ENCODE assay signal across 1 cellular context in the genomic region with DNA sequence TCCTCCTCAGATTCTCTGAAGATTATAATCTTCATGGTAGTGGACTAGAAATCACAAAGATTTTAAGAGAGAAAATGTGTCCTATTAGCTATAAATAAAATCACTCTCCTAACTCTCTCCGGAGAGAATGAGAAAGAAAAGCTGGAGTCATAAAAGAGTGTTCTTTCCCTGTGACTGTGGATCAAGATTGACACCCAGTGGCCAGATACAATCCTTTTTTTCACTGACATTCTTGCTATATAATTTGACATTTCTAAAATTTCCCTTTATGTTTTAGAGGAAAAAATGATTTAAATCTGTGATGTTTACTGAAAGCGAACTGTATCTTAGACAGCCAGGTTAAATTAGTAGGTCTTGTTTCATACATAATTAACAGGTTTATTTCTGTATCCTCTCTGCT.
TF ChIP-seq lines count a peak whose summit lies in the region.

No MANE protein-coding gene starts in this region.

TF ChIP-seq in WTC11, 78 proteins besides CTCF, POLR2A, EP300 and RAD21 (continued from another document):
- TF ChIP-seq, protein P1, sequence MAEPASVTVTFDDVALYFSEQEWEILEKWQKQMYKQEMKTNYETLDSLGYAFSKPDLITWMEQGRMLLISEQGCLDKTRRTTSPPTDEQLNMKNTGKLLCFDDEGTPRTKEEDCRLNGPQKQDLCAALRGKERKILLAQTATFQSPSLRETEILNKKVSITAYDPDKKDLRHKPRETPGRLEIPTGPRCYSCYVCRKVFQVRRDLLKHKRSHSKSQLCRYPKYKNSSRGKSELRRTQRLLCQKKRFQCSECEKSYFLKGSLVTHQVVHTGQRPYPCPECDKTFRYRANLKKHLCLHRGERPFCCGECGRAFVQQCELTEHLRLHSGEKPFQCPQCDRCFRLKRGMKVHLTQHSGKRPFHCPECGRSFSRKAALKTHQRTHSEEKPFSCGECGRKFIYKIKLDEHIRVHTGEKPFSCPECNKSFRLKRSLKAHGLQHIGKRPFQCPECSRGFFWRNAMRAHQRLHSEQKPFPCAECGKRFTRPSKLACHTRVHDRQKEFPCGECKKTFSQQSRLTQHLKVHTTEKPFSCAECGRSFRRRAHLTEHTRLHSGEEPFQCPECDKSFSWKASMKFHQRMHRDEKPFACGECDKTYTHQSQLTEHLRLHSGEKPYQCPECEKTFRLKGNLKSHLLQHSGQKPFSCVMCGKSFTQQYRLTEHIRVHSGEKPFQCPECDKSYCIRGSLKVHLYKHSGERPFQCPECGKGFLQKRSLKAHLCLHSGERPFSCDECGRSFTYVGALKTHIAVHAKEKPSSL (CRISPR knock-in tag; conservative IDR thresholded peaks at IDR 0.05), result no peak
- TF ChIP-seq ATF1 (CRISPR knock-in tag; IDR thresholded peaks at IDR 0.05), result no peak
- no peak for TF ChIP-seq ZNF423 (CRISPR knock-in tag; IDR thresholded peaks at IDR 0.05)
- no peak for TF ChIP-seq ZNF219 (CRISPR knock-in tag; IDR thresholded peaks at IDR 0.05; ENCODE audit: borderline replicate concordance)
- no peak for TF ChIP-seq GTF2I (CRISPR knock-in tag; conservative IDR thresholded peaks at IDR 0.05)
- no peak for TF ChIP-seq SP1 (CRISPR knock-in tag; conservative IDR thresholded peaks at IDR 0.05)
- TF ChIP-seq, protein P2, sequence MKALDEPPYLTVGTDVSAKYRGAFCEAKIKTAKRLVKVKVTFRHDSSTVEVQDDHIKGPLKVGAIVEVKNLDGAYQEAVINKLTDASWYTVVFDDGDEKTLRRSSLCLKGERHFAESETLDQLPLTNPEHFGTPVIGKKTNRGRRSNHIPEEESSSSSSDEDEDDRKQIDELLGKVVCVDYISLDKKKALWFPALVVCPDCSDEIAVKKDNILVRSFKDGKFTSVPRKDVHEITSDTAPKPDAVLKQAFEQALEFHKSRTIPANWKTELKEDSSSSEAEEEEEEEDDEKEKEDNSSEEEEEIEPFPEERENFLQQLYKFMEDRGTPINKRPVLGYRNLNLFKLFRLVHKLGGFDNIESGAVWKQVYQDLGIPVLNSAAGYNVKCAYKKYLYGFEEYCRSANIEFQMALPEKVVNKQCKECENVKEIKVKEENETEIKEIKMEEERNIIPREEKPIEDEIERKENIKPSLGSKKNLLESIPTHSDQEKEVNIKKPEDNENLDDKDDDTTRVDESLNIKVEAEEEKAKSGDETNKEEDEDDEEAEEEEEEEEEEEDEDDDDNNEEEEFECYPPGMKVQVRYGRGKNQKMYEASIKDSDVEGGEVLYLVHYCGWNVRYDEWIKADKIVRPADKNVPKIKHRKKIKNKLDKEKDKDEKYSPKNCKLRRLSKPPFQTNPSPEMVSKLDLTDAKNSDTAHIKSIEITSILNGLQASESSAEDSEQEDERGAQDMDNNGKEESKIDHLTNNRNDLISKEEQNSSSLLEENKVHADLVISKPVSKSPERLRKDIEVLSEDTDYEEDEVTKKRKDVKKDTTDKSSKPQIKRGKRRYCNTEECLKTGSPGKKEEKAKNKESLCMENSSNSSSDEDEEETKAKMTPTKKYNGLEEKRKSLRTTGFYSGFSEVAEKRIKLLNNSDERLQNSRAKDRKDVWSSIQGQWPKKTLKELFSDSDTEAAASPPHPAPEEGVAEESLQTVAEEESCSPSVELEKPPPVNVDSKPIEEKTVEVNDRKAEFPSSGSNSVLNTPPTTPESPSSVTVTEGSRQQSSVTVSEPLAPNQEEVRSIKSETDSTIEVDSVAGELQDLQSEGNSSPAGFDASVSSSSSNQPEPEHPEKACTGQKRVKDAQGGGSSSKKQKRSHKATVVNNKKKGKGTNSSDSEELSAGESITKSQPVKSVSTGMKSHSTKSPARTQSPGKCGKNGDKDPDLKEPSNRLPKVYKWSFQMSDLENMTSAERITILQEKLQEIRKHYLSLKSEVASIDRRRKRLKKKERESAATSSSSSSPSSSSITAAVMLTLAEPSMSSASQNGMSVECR (CRISPR knock-in tag; IDR thresholded peaks at IDR 0.05; ENCODE audit: borderline replicate concordance), result no peak
- TF ChIP-seq NR3C1 (CRISPR knock-in tag; conservative IDR thresholded peaks at IDR 0.05; ENCODE audit: low read depth), result no peak
- no peak for TF ChIP-seq FOXJ3 (CRISPR knock-in tag; IDR thresholded peaks at IDR 0.05; ENCODE audit: borderline replicate concordance)
- no peak for TF ChIP-seq AR (CRISPR knock-in tag; IDR thresholded peaks at IDR 0.05)
- no peak for TF ChIP-seq SMAD4 (CRISPR knock-in tag; IDR thresholded peaks at IDR 0.05)
- no peak for TF ChIP-seq RELA (CRISPR knock-in tag; IDR thresholded peaks at IDR 0.05; ENCODE audit: borderline replicate concordance)
